In the genomic region with DNA sequence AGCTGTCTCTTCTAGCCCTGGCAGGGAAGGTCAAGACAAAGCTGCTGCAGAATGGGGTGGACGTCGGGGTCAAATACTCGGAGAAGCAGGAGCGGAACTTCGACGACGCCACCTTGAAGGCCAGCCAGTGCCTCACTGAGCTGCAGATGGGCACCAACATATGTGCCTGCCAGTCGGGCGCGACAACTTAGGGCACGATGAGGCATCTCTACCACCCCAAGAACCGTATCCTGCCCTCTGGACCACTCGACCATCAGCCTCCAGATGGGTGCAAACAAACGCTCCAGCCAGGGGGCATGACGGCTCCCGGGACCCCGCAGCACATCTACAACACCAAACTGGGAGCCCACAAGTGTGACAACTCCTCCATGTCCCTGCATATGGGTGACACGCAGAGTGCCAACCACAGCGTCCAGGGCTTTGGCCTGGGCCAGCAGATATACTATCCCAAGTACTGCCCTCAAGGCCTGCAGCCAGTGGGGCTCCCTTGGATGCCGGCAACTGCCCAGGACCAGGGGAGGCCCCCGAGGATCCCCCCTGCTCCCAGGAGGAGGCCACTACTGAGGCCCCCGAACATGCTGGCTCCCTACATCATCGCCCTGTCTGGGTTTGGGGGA, we compare ENCODE assay signal across 24 cellular contexts. TPM values are rescaled to one million over a fixed set of nuclear protein-coding genes. Genes with fewer than 3 reads are reported as not detected.
DNase-seq lines count a peak whose midpoint lies in the region; ATAC-seq, FAIRE-seq and TF ChIP-seq lines count a peak whose summit lies in the region.
"Had no signal": no experiment of that assay in that cellular context is flagged by ENCODE, and none has a peak within 500 bp of the region (broad histone marks: within the 10 kb centered on the region; RNA-seq: fewer than 3 reads in every experiment).

No MANE protein-coding gene starts in this region.

- peaks cover 9% of the 10 kb centered on the region for H3K27me3 Mint-ChIP-seq in activated CD4-positive, alpha-beta memory T cell treated with anti-CD3 and anti-CD28 coated beads, Interleukin-2, amount 10 ng/mL, durations not matched to agents 7 days and 5 days
- H3K27me3 Mint-ChIP-seq in naive thymus-derived CD4-positive, alpha-beta T cell: peaks cover 16 to 39% (median 25%) of the 10 kb centered on the region in 5 donors

- DNase-seq in GM06990 (ENCODE audit: extremely low read depth, insufficient read length) (peak; percentile 1), K562 (ENCODE audit: extremely low read depth in 1 of 4, low spot score in 3 of 4) (no peak), posterior vena cava (ENCODE audit: low spot score) (peak; percentile 72)
- DNase-seq in activated CD4-positive, alpha-beta memory T cell treated with anti-CD3 and anti-CD28 coated beads, Interleukin-2, amount 10 ng/mL, durations not matched to agents 7 days and 5 days: no peak
- no peak for DNase-seq in naive thymus-derived CD4-positive, alpha-beta T cell
- DNase-seq: AML-193; Caco-2; Calu3; CD4-positive, alpha-beta T cell; CD8-positive, alpha-beta T cell; DMS79 treated with DMSO at 0.1 percent for 48 hours; GF-D8 had no signal

- intact Hi-C loops in K562 (cut with micrococcal nuclease) (no loop called here), posterior vena cava (cut with DNase I) (no loop called here)
- intact Hi-C loops in naive thymus-derived CD4-positive, alpha-beta T cell (cut with micrococcal nuclease): no loop called here

- CTCF ChIA-PET in K562 (lab: Yijun Ruan, JAX; ENCODE audit: low intra/inter-chr PET ratio): no interaction called here
- CTCF ChIA-PET in activated CD4-positive, alpha-beta memory T cell treated with anti-CD3 and anti-CD28 coated beads, Interleukin-2, amount 10 ng/mL, durations not matched to agents 7 days and 5 days (lab: Charles Lee): no interaction called here
- CTCF ChIA-PET in naive thymus-derived CD4-positive, alpha-beta T cell (lab: Charles Lee): no interaction called here

- H3K4me1 ChIP-seq in K562 (replicated peaks in 1 of 2; ENCODE audit: control insufficient read depth in 2 of 2, insufficient read depth in 2 of 2, low read length in 2 of 2): peaks cover 0 to 6% of the 10 kb centered on the region in 2 experiments; a peak in 1 of 5 replicates
- no peaks in the 10 kb centered on the region for H3K4me1 ChIP-seq in naive thymus-derived CD4-positive, alpha-beta T cell (ENCODE audit: control insufficient read depth in 2 of 2, insufficient read depth in 2 of 2, low read length in 2 of 2)
- H3K4me1 ChIP-seq: A549; BLaER1 treated with 17β-estradiol and CSF1 and Interleukin-3, amounts not matched to agents 10 nM and 100 nM; Caco-2 had no signal

- no peak for TF ChIP-seq POLR2A in K562 (conservative IDR thresholded peaks at IDR 0.05)

- H3K4me3 ChIP-seq in GM06990 (replicated peaks; ENCODE audit: low read depth, low read length) (no peak overlapping the region), K562 (no peak overlapping the region)
- H3K4me3 ChIP-seq in naive thymus-derived CD4-positive, alpha-beta T cell (ENCODE audit: low read length): no peak overlapping the region
- H3K4me3 ChIP-seq: A549; BLaER1 treated with 17β-estradiol and CSF1 and Interleukin-3, amounts not matched to agents 10 nM and 100 nM; GM12878 had no signal

- H2AFZ ChIP-seq in K562 (ENCODE audit: low read depth, low read length): no peak overlapping the region

- ATAC-seq in K562: peak; percentile 33; the same call in 1 of the 3 replicates
- no peak for ATAC-seq in HG02571 (IDR thresholded peaks at IDR 0.05; ENCODE audit: unreplicated experiment)
- no peak for ATAC-seq in naive thymus-derived CD4-positive, alpha-beta T cell
- ATAC-seq: A549; CD8-positive, alpha-beta T cell; GM12878 had no signal

- no peaks in the 10 kb centered on the region for H3K79me2 ChIP-seq in K562 (ENCODE audit: control insufficient read depth, insufficient read depth, low read length)

- BruUV-seq in K562 (replicated peaks; lab: Mats Ljungman, UMichigan): no TSS peak

- H3K4me1 Mint-ChIP-seq in activated CD4-positive, alpha-beta memory T cell treated with anti-CD3 and anti-CD28 coated beads, Interleukin-2, amount 10 ng/mL, durations not matched to agents 7 days and 5 days: no peaks in the 10 kb centered on the region
- no peaks in the 10 kb centered on the region for H3K4me1 Mint-ChIP-seq in naive thymus-derived CD4-positive, alpha-beta T cell
- H3K4me1 Mint-ChIP-seq: B cell had no signal

- H3K9me3 Mint-ChIP-seq in activated CD4-positive, alpha-beta memory T cell treated with anti-CD3 and anti-CD28 coated beads, Interleukin-2, amount 10 ng/mL, durations not matched to agents 7 days and 5 days: no peaks in the 10 kb centered on the region
- H3K9me3 Mint-ChIP-seq in naive thymus-derived CD4-positive, alpha-beta T cell: no peaks in the 10 kb centered on the region
- H3K9me3 Mint-ChIP-seq: CD4-positive, alpha-beta T cell; CD8-positive, alpha-beta T cell had no signal

- no peaks in the 10 kb centered on the region for H4K20me1 ChIP-seq in K562 (replicated peaks; ENCODE audit: control insufficient read depth, insufficient read depth, low read length)
- H4K20me1 ChIP-seq: BLaER1 treated with 17β-estradiol and CSF1 and Interleukin-3, amounts not matched to agents 10 nM and 100 nM had no signal

- H3K4me3 Mint-ChIP-seq in activated CD4-positive, alpha-beta memory T cell treated with anti-CD3 and anti-CD28 coated beads, Interleukin-2, amount 10 ng/mL, durations not matched to agents 7 days and 5 days: no peak overlapping the region
- no peak overlapping the region for H3K4me3 Mint-ChIP-seq in naive thymus-derived CD4-positive, alpha-beta T cell
- H3K4me3 Mint-ChIP-seq: B cell; CD4-positive, alpha-beta T cell; CD8-positive, alpha-beta T cell had no signal

- H3K4me2 ChIP-seq in K562 (ENCODE audit: insufficient read depth, low read length): no peak overlapping the region
- H3K4me2 ChIP-seq: A549; BLaER1 treated with 17β-estradiol and CSF1 and Interleukin-3, amounts not matched to agents 10 nM and 100 nM had no signal

- no peak for TF ChIP-seq EP300 in K562 (IDR thresholded peaks at IDR 0.05; ENCODE audit: low read length)

- POLR2A ChIA-PET in K562 (lab: Yijun Ruan, JAX): no interaction called here
- POLR2A ChIA-PET in activated CD4-positive, alpha-beta memory T cell treated with anti-CD3 and anti-CD28 coated beads, Interleukin-2, amount 10 ng/mL, durations not matched to agents 7 days and 5 days (lab: Charles Lee): no interaction called here
- POLR2A ChIA-PET in naive thymus-derived CD4-positive, alpha-beta T cell (lab: Charles Lee): no interaction called here

- H3K9me3 ChIP-seq in K562 (replicated peaks; ENCODE audit: control insufficient read depth, insufficient read depth, low read depth, low read length): no peaks in the 10 kb centered on the region
- no peaks in the 10 kb centered on the region for H3K9me3 ChIP-seq in naive thymus-derived CD4-positive, alpha-beta T cell (ENCODE audit: control insufficient read depth in 2 of 3, low read length in 3 of 3)
- H3K9me3 ChIP-seq: A549, Caco-2 had no signal

- H3K27me3 ChIP-seq in GM06990 (replicated peaks; ENCODE audit: control insufficient read depth, insufficient read depth, low read length): no peaks in the 10 kb centered on the region
- H3K27me3 ChIP-seq in K562 (ENCODE audit: control insufficient read depth in 2 of 2, insufficient read depth in 2 of 2, low read length in 2 of 2): peaks cover 19% of the 10 kb centered on the region in 2 experiments
- H3K27me3 ChIP-seq in naive thymus-derived CD4-positive, alpha-beta T cell (ENCODE audit: control insufficient read depth in 2 of 2, insufficient read depth in 2 of 2, low read length in 2 of 2): no peaks in the 10 kb centered on the region
- H3K27me3 ChIP-seq: BLaER1 treated with 17β-estradiol and CSF1 and Interleukin-3, amounts not matched to agents 10 nM and 100 nM had no signal

- H3K27ac ChIP-seq in K562 (ENCODE audit: extremely low read depth, low read depth, low read length): no peak overlapping the region
- no peak overlapping the region for H3K27ac ChIP-seq in naive thymus-derived CD4-positive, alpha-beta T cell (ENCODE audit: low read depth, low read length)
- H3K27ac ChIP-seq: 22Rv1; A549; BLaER1 treated with 17β-estradiol and CSF1 and Interleukin-3, amounts not matched to agents 10 nM and 100 nM; C4-2B had no signal

- H3K9ac ChIP-seq in K562 (ENCODE audit: insufficient read depth in 1 of 2, low read depth in 2 of 2, low read length in 2 of 2): no peak overlapping the region
- H3K9ac ChIP-seq: BLaER1 treated with 17β-estradiol and CSF1 and Interleukin-3, amounts not matched to agents 10 nM and 100 nM had no signal

- H3K27ac Mint-ChIP-seq in activated CD4-positive, alpha-beta memory T cell treated with anti-CD3 and anti-CD28 coated beads, Interleukin-2, amount 10 ng/mL, durations not matched to agents 7 days and 5 days: no peak overlapping the region
- no peak overlapping the region for H3K27ac Mint-ChIP-seq in naive thymus-derived CD4-positive, alpha-beta T cell
- H3K27ac Mint-ChIP-seq: B cell; CD4-positive, alpha-beta T cell; CD8-positive, alpha-beta T cell had no signal

- no peak for FAIRE-seq in K562 (lab: Jason Lieb, UNC)
- FAIRE-seq: A549, D721Med, G401.6, GM12878, GM12892, GM18507, GM19239 had no signal

- no peak for TF ChIP-seq RAD21 in K562 (CRISPR knock-in tag; conservative IDR thresholded peaks at IDR 0.05 in 1 of 2, IDR thresholded peaks at IDR 0.05 in 1 of 2)

- WGBS in K562 (ENCODE audit: insufficient coverage, low coverage, missing lambda C conversion rate): 9% methylated on average over 23 of the region's 23 CpGs

- H3K36me3 ChIP-seq in GM06990 (ENCODE audit: control insufficient read depth, insufficient read depth, low read length): no peaks in the 10 kb centered on the region
- no peaks in the 10 kb centered on the region for H3K36me3 ChIP-seq in K562 (ENCODE audit: control insufficient read depth, insufficient read depth, low read length)
- no peaks in the 10 kb centered on the region for H3K36me3 ChIP-seq in naive thymus-derived CD4-positive, alpha-beta T cell (ENCODE audit: control insufficient read depth in 2 of 3, insufficient read depth in 3 of 3, low read length in 3 of 3)
- H3K36me3 ChIP-seq: BLaER1 treated with 17β-estradiol and CSF1 and Interleukin-3, amounts not matched to agents 10 nM and 100 nM had no signal

- no peaks in the 10 kb centered on the region for H3K9me1 ChIP-seq in K562 (ENCODE audit: control insufficient read depth, insufficient read depth, low read length)

- in situ Hi-C loops in K562 (cut with MboI): no loop called here

- TF ChIP-seq CTCF in GM06990 (IDR thresholded peaks at IDR 0.05; ENCODE audit: insufficient read depth, low read length, poor library complexity, severe bottlenecking): no peak
- no peak for TF ChIP-seq CTCF in K562 (IDR thresholded peaks at IDR 0.05 in 2 of 3, conservative IDR thresholded peaks at IDR 0.05 in 1 of 3; ENCODE audit: insufficient read depth in 2 of 3, low read depth in 1 of 3, low read length in 3 of 3)

- H3K36me3 Mint-ChIP-seq in activated CD4-positive, alpha-beta memory T cell treated with anti-CD3 and anti-CD28 coated beads, Interleukin-2, amount 10 ng/mL, durations not matched to agents 7 days and 5 days (ENCODE audit: low read depth): no peaks in the 10 kb centered on the region
- no peaks in the 10 kb centered on the region for H3K36me3 Mint-ChIP-seq in naive thymus-derived CD4-positive, alpha-beta T cell
- H3K36me3 Mint-ChIP-seq: CD8-positive, alpha-beta T cell had no signal

RNA-seq across cellular contexts. Expression of gene POGK, which starts 42.5 kb away (rescaled TPM):
- total RNA-seq in K562 (2011; cell fraction: chromatin; rRNA removed; ENCODE audit: low replicate concordance): 19.4 and 25.5 TPM in 2 replicates
- total RNA-seq in K562 (2011; cell fraction: nucleolus; rRNA removed): 13.3 and 15.5 TPM in 2 replicates
- 21.6 and 38.7 TPM in 2 replicates for total RNA-seq in K562 (2011; cell fraction: nucleoplasm; rRNA removed)
- total RNA-seq in K562 (2014; rRNA removed): 24.3 and 30.4 TPM in 2 replicates
- total RNA-seq in K562 (2014; rRNA removed; fragmentation: Illumina TruSeq; extraction: Trizol): 30.9 and 31.0 TPM in 2 replicates
- total RNA-seq in K562 (2015; rRNA removed; fragmentation: Illumina TruSeq; extraction: Trizol): 41.0 and 44.5 TPM in 2 replicates
- total RNA-seq in K562 (2021): 34.6 and 35.6 TPM in 2 replicates
- 11.5 and 12.5 TPM in 2 replicates for polyA plus RNA-seq in K562 (2011; rRNA removed)
- polyA plus RNA-seq in K562 (2011; cell fraction: cytosol; rRNA removed): 8.6 and 14.1 TPM in 2 replicates
- 27.0 and 31.8 TPM in 2 replicates for polyA plus RNA-seq in K562 (2011; cell fraction: nucleus; rRNA removed)
- 18.6 and 22.8 TPM in 2 replicates for polyA plus RNA-seq in K562 (2012)
- 24.6 and 30.8 TPM in 2 replicates for polyA plus RNA-seq in K562 (2014; fragmentation: Illumina TruSeq; extraction: Trizol)
- polyA plus RNA-seq in K562 (2014; fragmentation: Nextera tagmentation; extraction: Ambion mirVana): 1 to 10 TPM; 6.1 to 8.1 TPM
- polyA plus RNA-seq in K562 (2014; rRNA removed): 15.7 and 20.1 TPM in 2 replicates
- 29.8 and 30.3 TPM in 2 replicates for polyA minus RNA-seq in K562 (2011; rRNA and poly(A)+ RNA removed)
- 19.1 and 22.8 TPM in 2 replicates for polyA minus RNA-seq in K562 (2011; cell fraction: cytosol; rRNA and poly(A)+ RNA removed)
- polyA minus RNA-seq in K562 (2011; cell fraction: nucleus; rRNA and poly(A)+ RNA removed): 17.4 and 27.2 TPM in 2 replicates
- 10 to 100 TPM; 28.9 to 32.0 TPM for total RNA-seq in posterior vena cava
- total RNA-seq in activated CD4-positive, alpha-beta memory T cell treated with anti-CD3 and anti-CD28 coated beads, Interleukin-2, amount 10 ng/mL, durations not matched to agents 7 days and 5 days: 10 to 100 TPM; 34.4 to 36.5 TPM
- total RNA-seq in naive thymus-derived CD4-positive, alpha-beta T cell: 10 to 100 TPM; 24.7 to 38.7 (median 36.9) TPM
- 10 to 100 TPM; 14.4 to 19.6 TPM for polyA plus RNA-seq in naive thymus-derived CD4-positive, alpha-beta T cell

Comparison
In these comparisons a context has a peak if more than half of its experiments do, and no peak if none do; other contexts are left out.
1. DNase-seq: peak in GM06990 (single experiment) and posterior vena cava (single experiment); none in K562 (0 of 4), activated CD4-positive, alpha-beta memory T cell treated with anti-CD3 and anti-CD28 coated beads, Interleukin-2, amount 10 ng/mL, durations not matched to agents 7 days and 5 days (single experiment) and naive thymus-derived CD4-positive, alpha-beta T cell (0 of 9).